6 cellular contexts compared by ENCODE assay signal in the genomic region with DNA sequence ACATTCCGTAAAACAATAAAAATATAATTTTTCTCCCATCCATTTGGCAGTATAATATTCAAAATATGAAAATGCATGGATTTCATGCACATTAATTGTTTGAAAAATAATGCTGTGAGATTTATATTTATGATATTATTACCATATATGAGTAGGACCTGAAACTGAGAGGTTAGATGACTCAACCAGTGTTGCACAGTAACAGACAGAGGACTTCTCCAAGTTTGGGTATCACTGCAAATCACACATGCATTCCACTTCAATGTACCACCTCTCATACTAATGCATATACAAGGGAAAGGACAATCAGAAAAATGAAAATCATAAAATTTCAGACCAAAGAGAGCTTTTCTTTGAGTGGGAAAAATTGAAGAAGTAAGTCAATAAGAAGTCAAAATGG.
"Had no signal": no experiment of that assay in that cellular context is flagged by ENCODE, and none has a peak within 500 bp of the region (broad histone marks: within the 10 kb centered on the region; RNA-seq: fewer than 3 reads in every experiment).

No MANE protein-coding gene starts in this region.

- H3K4me1 Mint-ChIP-seq: IgD-negative memory B cell had no signal

- ATAC-seq: HepG2, K562 had no signal

- H3K4me3 ChIP-seq: K562 had no signal

- H3K27ac ChIP-seq: HL-60 had no signal

- H3K27ac Mint-ChIP-seq: IgD-negative memory B cell had no signal

- H3K27me3 Mint-ChIP-seq: IgD-negative memory B cell had no signal

- H3K4me3 Mint-ChIP-seq: IgD-negative memory B cell had no signal

- DNase-seq: IMR-90, KBM-7 had no signal
